ENCODE assay signal across 25 cellular contexts in the genomic region with DNA sequence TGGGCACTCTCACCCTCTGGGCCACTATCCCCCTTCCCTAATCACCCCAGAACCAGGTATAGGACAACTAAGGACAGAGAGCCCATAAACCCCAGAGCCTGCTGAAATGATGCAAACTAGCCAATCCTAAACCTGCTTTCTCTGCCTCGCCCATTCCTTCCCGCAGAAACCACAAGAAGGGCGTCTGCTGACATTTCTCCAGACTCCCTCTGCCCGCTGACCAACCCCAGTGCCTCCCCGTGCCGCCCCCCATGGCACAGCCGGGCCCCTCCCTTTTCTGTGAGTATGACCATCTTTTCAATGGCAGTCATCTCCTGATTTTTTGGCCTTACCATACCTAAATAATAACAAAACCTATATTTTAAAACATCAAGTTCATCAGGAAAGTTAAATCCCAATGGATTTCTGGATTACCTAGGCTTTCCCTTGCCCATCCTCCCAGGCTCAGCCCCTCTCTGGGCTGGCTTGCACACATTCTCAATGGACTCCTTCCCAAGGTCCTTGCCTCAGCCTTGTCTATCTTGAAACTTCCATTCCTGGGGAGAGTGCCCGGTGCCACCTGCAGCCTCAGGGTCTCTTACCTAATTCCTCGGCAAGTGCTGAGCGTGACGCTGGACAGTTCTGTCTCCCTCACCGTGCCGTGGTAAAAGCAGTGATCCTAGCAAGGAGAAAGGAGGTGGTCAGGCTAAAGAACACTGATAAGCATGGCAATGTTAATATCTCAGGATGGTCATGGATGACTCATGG. TPM values are rescaled to one million over a fixed set of nuclear protein-coding genes. Genes with fewer than 3 reads are reported as not detected.
DNase-seq lines count a peak whose midpoint lies in the region; ATAC-seq and TF ChIP-seq lines count a peak whose summit lies in the region.
"Had no signal": no experiment of that assay in that cellular context is flagged by ENCODE, and none has a peak within 500 bp of the region (broad histone marks: within the 10 kb centered on the region; RNA-seq: fewer than 3 reads in every experiment).

No MANE protein-coding gene starts in this region.

- DNase-seq in natural killer cell treated with Interleukin-12 subunit alpha and Interleukin-12 subunit beta and Interleukin-15 and Interleukin-18, amount 100 ng/mL, for 72 hours (ENCODE audit: low spot score), result no peak
- no peak for DNase-seq in natural killer cell
- no peak for DNase-seq in T-helper 17 cell
- no peak for DNase-seq in activated T-cell treated with anti-CD3 and anti-CD28 coated beads, Interleukin-2, amount 50 U/mL, for 1 hour
- DNase-seq in GM23338 (ENCODE audit: low spot score), result no peak
- no peak for DNase-seq in GF-D8 (lab: John Stamatoyannopoulos, UW)
- DNase-seq: activated T-cell treated with anti-CD3 and anti-CD28 coated beads, Interleukin-2, amount 50 U/mL, for 72 hours; anterior cingulate cortex; CD8-positive, alpha-beta T cell; central memory CD4-positive, alpha-beta T cell; DMS153; heart left ventricle; KBM-7; naive thymus-derived CD4-positive, alpha-beta T cell; NCI-H1048; NCI-H1930; NCI-H345; NCI-H82; PC-9; SHP77; WERI-Rb-1 had no signal

- H2AFZ ChIP-seq in GM23338, result no peak overlapping the region
- H2AFZ ChIP-seq: PC-9 had no signal

- H3K9me3 ChIP-seq in T-helper 17 cell (ENCODE audit: control insufficient read depth, low read length, poor library complexity, severe bottlenecking) (no peaks in the 10 kb centered on the region), gastroesophageal sphincter (no peaks in the 10 kb centered on the region)
- H3K9me3 ChIP-seq: heart left ventricle, pancreas had no signal

- H3K4me3 Mint-ChIP-seq in natural killer cell treated with Interleukin-12 subunit alpha and Interleukin-12 subunit beta and Interleukin-15 and Interleukin-18, amount 100 ng/mL, for 72 hours, result no peak overlapping the region
- H3K4me3 Mint-ChIP-seq in natural killer cell (no peak overlapping the region), T-helper 17 cell (peak overlapping the region; percentile 28), GM23338 (no peak overlapping the region)
- H3K4me3 Mint-ChIP-seq: activated naive CD4-positive, alpha-beta T cell treated with anti-CD3 and anti-CD28 coated beads, Interleukin-2, amount 50 U/mL, for 24 hours; activated T-cell treated with anti-CD3 and anti-CD28 coated beads, Interleukin-2, amount 50 U/mL, for 72 hours; CD8-positive, alpha-beta T cell had no signal

- no peaks in the 10 kb centered on the region for H3K27me3 Mint-ChIP-seq in natural killer cell treated with Interleukin-12 subunit alpha and Interleukin-12 subunit beta and Interleukin-15 and Interleukin-18, amount 100 ng/mL, for 72 hours
- peaks cover 0 to 4% of the 10 kb centered on the region in 2 donors for H3K27me3 Mint-ChIP-seq in natural killer cell (ENCODE audit: low read depth in 2 of 2)
- H3K27me3 Mint-ChIP-seq in T-helper 17 cell, result no peaks in the 10 kb centered on the region
- peaks cover 5% of the 10 kb centered on the region for H3K27me3 Mint-ChIP-seq in GM23338 (ENCODE audit: insufficient read depth, low read depth, poor library complexity)
- H3K27me3 Mint-ChIP-seq: activated naive CD4-positive, alpha-beta T cell treated with anti-CD3 and anti-CD28 coated beads, Interleukin-2, amount 50 U/mL, for 24 hours; naive thymus-derived CD4-positive, alpha-beta T cell had no signal

- no peak for TF ChIP-seq EP300 in gastroesophageal sphincter (IDR thresholded peaks at IDR 0.05)

- no peak for TF ChIP-seq CTCF in natural killer cell (IDR thresholded peaks at IDR 0.05)
- no peak for TF ChIP-seq CTCF in gastroesophageal sphincter (IDR thresholded peaks at IDR 0.05)
- TF ChIP-seq CTCF in GM23338 (conservative IDR thresholded peaks at IDR 0.05; ENCODE audit: low read depth in 2 of 2), result no peak

- no peaks in the 10 kb centered on the region for H4K20me1 ChIP-seq in GM23338 (replicated peaks; ENCODE audit: insufficient read depth)

- H3K27me3 ChIP-seq in gastroesophageal sphincter (no peaks in the 10 kb centered on the region), GM23338 (ENCODE audit: insufficient read depth) (no peaks in the 10 kb centered on the region)
- H3K27me3 ChIP-seq: heart left ventricle, pancreas had no signal

- peaks cover 10 to 24% of the 10 kb centered on the region in 2 donors for H3K4me1 Mint-ChIP-seq in natural killer cell treated with Interleukin-12 subunit alpha and Interleukin-12 subunit beta and Interleukin-15 and Interleukin-18, amount 100 ng/mL, for 72 hours (ENCODE audit: low read depth in 2 of 2)
- H3K4me1 Mint-ChIP-seq in natural killer cell (no peaks in the 10 kb centered on the region), T-helper 17 cell (peaks cover 59% of the 10 kb centered on the region), GM23338 (peaks cover 11% of the 10 kb centered on the region)
- H3K4me1 Mint-ChIP-seq: activated naive CD4-positive, alpha-beta T cell treated with anti-CD3 and anti-CD28 coated beads, Interleukin-2, amount 50 U/mL, for 24 hours had no signal

- intact Hi-C loops in natural killer cell (cut with micrococcal nuclease), result no loop called here

- no peaks in the 10 kb centered on the region for H3K9me2 ChIP-seq in GM23338 (ENCODE audit: insufficient read depth)

- no peaks in the 10 kb centered on the region for H3K9me3 Mint-ChIP-seq in natural killer cell treated with Interleukin-12 subunit alpha and Interleukin-12 subunit beta and Interleukin-15 and Interleukin-18, amount 100 ng/mL, for 72 hours
- no peaks in the 10 kb centered on the region for H3K9me3 Mint-ChIP-seq in natural killer cell
- H3K9me3 Mint-ChIP-seq in GM23338, result no peaks in the 10 kb centered on the region
- H3K9me3 Mint-ChIP-seq: activated naive CD4-positive, alpha-beta T cell treated with anti-CD3 and anti-CD28 coated beads, Interleukin-2, amount 50 U/mL, for 24 hours; activated T-cell treated with anti-CD3 and anti-CD28 coated beads, Interleukin-2, amount 50 U/mL, for 72 hours; CD8-positive, alpha-beta T cell; naive thymus-derived CD4-positive, alpha-beta T cell had no signal

- H3K27ac Mint-ChIP-seq in natural killer cell treated with Interleukin-12 subunit alpha and Interleukin-12 subunit beta and Interleukin-15 and Interleukin-18, amount 100 ng/mL, for 72 hours, result peak overlapping the region; percentile 1 to 75
- H3K27ac Mint-ChIP-seq in natural killer cell, result no peak overlapping the region
- H3K27ac Mint-ChIP-seq in T-helper 17 cell, result peak overlapping the region; percentile 82
- no peak overlapping the region; the same call in 1 of the 2 replicates for H3K27ac Mint-ChIP-seq in GM23338
- H3K27ac Mint-ChIP-seq: activated naive CD4-positive, alpha-beta T cell treated with anti-CD3 and anti-CD28 coated beads, Interleukin-2, amount 50 U/mL, for 24 hours; activated T-cell treated with anti-CD3 and anti-CD28 coated beads, Interleukin-2, amount 50 U/mL, for 72 hours; CD8-positive, alpha-beta T cell had no signal

- peaks cover 27% of the 10 kb centered on the region for H3K36me3 Mint-ChIP-seq in natural killer cell treated with Interleukin-12 subunit alpha and Interleukin-12 subunit beta and Interleukin-15 and Interleukin-18, amount 100 ng/mL, for 72 hours
- H3K36me3 Mint-ChIP-seq in natural killer cell (no peaks in the 10 kb centered on the region), T-helper 17 cell (ENCODE audit: low read depth) (peaks cover 13% of the 10 kb centered on the region), GM23338 (ENCODE audit: low read depth) (peaks cover 7% of the 10 kb centered on the region; the same call in 2 of the 3 replicates)
- H3K36me3 Mint-ChIP-seq: activated naive CD4-positive, alpha-beta T cell treated with anti-CD3 and anti-CD28 coated beads, Interleukin-2, amount 50 U/mL, for 24 hours; CD8-positive, alpha-beta T cell had no signal

- ATAC-seq in natural killer cell treated with Interleukin-12 subunit alpha and Interleukin-12 subunit beta and Interleukin-15 and Interleukin-18, amount 100 ng/mL, for 72 hours, result no peak
- no peak for ATAC-seq in natural killer cell
- ATAC-seq in T-helper 17 cell, result no peak
- no peak for ATAC-seq in gastroesophageal sphincter
- no peak for ATAC-seq in GM23338
- ATAC-seq: activated T-cell treated with anti-CD3 and anti-CD28 coated beads, Interleukin-2, amount 50 U/mL, for 72 hours; CD8-positive, alpha-beta T cell; HCT116; heart left ventricle; naive thymus-derived CD4-positive, alpha-beta T cell had no signal

- H3K79me2 ChIP-seq in GM23338 (replicated peaks; ENCODE audit: insufficient read depth), result no peaks in the 10 kb centered on the region

- no peaks in the 10 kb centered on the region for H3F3A ChIP-seq in GM23338 (replicated peaks; ENCODE audit: low read depth)

- H3K4me3 ChIP-seq in gastroesophageal sphincter (no peak overlapping the region), GM23338 (no peak overlapping the region)
- H3K4me3 ChIP-seq: heart left ventricle, pancreas, PC-9 had no signal

- H3K4me1 ChIP-seq in gastroesophageal sphincter (peaks cover 3 to 80% (median 28%) of the 10 kb centered on the region in 3 donors), GM23338 (ENCODE audit: insufficient read depth) (no peaks in the 10 kb centered on the region)
- H3K4me1 ChIP-seq: pancreas had no signal

- H3K36me3 ChIP-seq in gastroesophageal sphincter (peaks cover 0 to 18% of the 10 kb centered on the region in 2 donors), GM23338 (ENCODE audit: insufficient read depth) (no peaks in the 10 kb centered on the region)
- H3K36me3 ChIP-seq: pancreas, WERI-Rb-1 had no signal

- H3K27ac ChIP-seq in gastroesophageal sphincter (peak overlapping the region in 3 of 4 donors; percentile 20 to 79 (median 78)), GM23338 (ENCODE audit: low read depth) (no peak overlapping the region)
- H3K27ac ChIP-seq: pancreas, PC-9, WERI-Rb-1 had no signal

- WGBS in gastroesophageal sphincter (ENCODE audit: low coverage in 1 of 2), 2 donors, result 84 to 88% methylated on average over 7 of the region's 13 CpGs

- no peak for TF ChIP-seq POLR2A in gastroesophageal sphincter (IDR thresholded peaks at IDR 0.05)

- no peak overlapping the region for H3K4me2 ChIP-seq in GM23338
- H3K4me2 ChIP-seq: PC-9 had no signal

TF ChIP-seq in GM23338, 12 proteins besides CTCF, POLR2A, EP300 and RAD21 (continues in another document):
- TF ChIP-seq EZH2phosphoT487 (IDR thresholded peaks at IDR 0.05; ENCODE audit: unreplicated experiment), result no peak
- TF ChIP-seq POLR2AphosphoS5 (IDR thresholded peaks at IDR 0.05; ENCODE audit: low read depth), result no peak
- TF ChIP-seq NANOG (IDR thresholded peaks at IDR 0.05; ENCODE audit: borderline replicate concordance), result no peak
- TF ChIP-seq JUNB (IDR thresholded peaks at IDR 0.05; ENCODE audit: unreplicated experiment), result no peak

RNA-seq across cellular contexts. Expression of a gene that starts 45.2 kb away (rescaled TPM):
- total RNA-seq in natural killer cell treated with Interleukin-12 subunit alpha and Interleukin-12 subunit beta and Interleukin-15 and Interleukin-18, amount 100 ng/mL, for 72 hours, result 100 to 1,000 TPM; 358 to 384 TPM
- total RNA-seq in natural killer cell, result 10 to 100 TPM in 1 of 3 donors, 1 to 10 TPM in 2; 1.2 to 28.0 (median 4.7) TPM
- 100 to 1,000 TPM; 130 to 140 TPM for total RNA-seq in T-helper 17 cell
- total RNA-seq in gastroesophageal sphincter, result 10 to 100 TPM; 19.3 to 38.5 (median 31.2) TPM
- total RNA-seq in GM23338 (2014; rRNA removed; shearing (Covaris generic)), result 13.2 and 13.3 TPM in 2 replicates
- 9.1 and 10.0 TPM in 2 replicates for polyA plus RNA-seq in GM23338 (2016; fragmentation: Nextera tagmentation; extraction: Ambion mirVana)

Comparison
In these comparisons a context has a peak if more than half of its experiments do, and no peak if none do; other contexts are left out.
1. H3K27ac Mint-ChIP-seq: peak in natural killer cell treated with Interleukin-12 subunit alpha and Interleukin-12 subunit beta and Interleukin-15 and Interleukin-18, amount 100 ng/mL, for 72 hours (2 of 2) and T-helper 17 cell (single experiment); none in natural killer cell (0 of 2) and GM23338 (single experiment).